Comparison of ENCODE assay signal across 21 cellular contexts in the genomic region with DNA sequence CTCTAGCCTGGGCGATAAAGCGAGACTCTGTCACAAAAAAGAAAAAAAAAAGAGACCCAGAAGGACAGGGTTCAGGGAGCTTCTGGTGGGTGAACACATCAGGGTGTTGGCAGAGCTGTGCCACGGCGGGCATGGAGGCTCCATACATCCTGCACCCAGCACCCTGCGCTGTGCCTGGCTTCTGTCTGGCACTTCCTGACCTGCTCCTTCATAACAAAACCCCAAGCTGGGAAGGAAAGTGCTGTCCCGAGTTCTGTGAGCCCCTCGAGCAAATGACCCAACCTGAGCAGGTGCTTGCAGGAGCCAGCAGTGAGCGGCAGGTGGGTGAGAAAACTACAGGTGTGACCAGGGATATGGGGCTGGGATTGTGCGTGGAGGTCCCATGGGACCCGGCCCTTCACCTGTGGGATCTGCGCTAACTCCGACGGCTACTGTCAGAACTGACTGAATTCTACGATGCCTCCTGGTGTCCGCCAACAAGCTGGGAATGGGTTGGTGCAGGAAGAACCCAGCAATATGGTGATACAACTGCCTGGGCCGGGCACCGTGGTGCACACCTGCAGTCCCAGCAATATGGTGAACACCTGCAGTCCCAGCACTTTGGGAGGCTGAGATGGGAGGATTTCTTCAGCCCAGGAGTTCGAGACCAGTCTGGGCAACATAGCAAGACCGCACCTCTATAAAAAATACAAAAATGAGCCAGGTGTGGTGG.
"Had no signal": no experiment of that assay in that cellular context is flagged by ENCODE, and none has a peak within 500 bp of the region (broad histone marks: within the 10 kb centered on the region; RNA-seq: fewer than 3 reads in every experiment).

No MANE protein-coding gene starts in this region.

- H3K9me3 ChIP-seq: heart left ventricle, tibial artery had no signal

- H3K27me3 ChIP-seq: heart left ventricle, tibial artery had no signal

- H3K4me1 ChIP-seq: heart left ventricle, tibial artery had no signal

- DNase-seq: activated CD4-positive, CD25-positive, alpha-beta regulatory T cell treated with anti-CD3 and anti-CD28 coated beads, Interleukin-2, amount 50 U/mL, for 72 hours; activated CD8-positive, alpha-beta memory T cell treated with anti-CD3 and anti-CD28 coated beads, Interleukin-2, amount 50 U/mL, for 48 hours; activated naive CD4-positive, alpha-beta T cell; activated naive CD8-positive, alpha-beta T cell treated with anti-CD3 and anti-CD28 coated beads, Interleukin-2, amount 10 ng/mL, durations not matched to agents 7 days and 5 days; activated T-cell treated with anti-CD3 and anti-CD28 coated beads, Interleukin-2, amount 50 U/mL, for 4 hours; amniotic stem cell; islet precursor cell; naive thymus-derived CD4-positive, alpha-beta T cell; retina; stimulated activated CD4-positive, alpha-beta T cell treated with anti-CD3 and anti-CD28 coated beads, Interleukin-4, amount 100 ng/mL, for 24 hours; SW 1271 had no signal

- H3K4me1 Mint-ChIP-seq: activated naive CD8-positive, alpha-beta T cell treated with anti-CD3 and anti-CD28 coated beads, Interleukin-2, amount 10 ng/mL, durations not matched to agents 7 days and 5 days; naive thymus-derived CD4-positive, alpha-beta T cell had no signal

- H3K27me3 Mint-ChIP-seq: activated naive CD8-positive, alpha-beta T cell treated with anti-CD3 and anti-CD28 coated beads, Interleukin-2, amount 10 ng/mL, durations not matched to agents 7 days and 5 days; naive thymus-derived CD4-positive, alpha-beta T cell; progenitor cell of endocrine pancreas; stimulated activated naive CD8-positive, alpha-beta T cell treated with anti-CD3 and anti-CD28 coated beads, Interleukin-15, Interleukin-2, amounts not matched to agents 100 ng/mL and 50 ng/mL, for 24 hours had no signal

- H3K9me3 Mint-ChIP-seq: activated naive CD8-positive, alpha-beta T cell treated with anti-CD3 and anti-CD28 coated beads, Interleukin-2, amount 10 ng/mL, durations not matched to agents 7 days and 5 days; activated T-cell treated with anti-CD3 and anti-CD28 coated beads, Interleukin-2, amount 50 U/mL, for 4 hours; activated T-helper 2 cell treated with anti-CD3 and anti-CD28 coated beads, Interferon-gamma antibody, Interleukin-2, Interleukin-4, amounts not matched to agents 10 μg/mL and 5 μg/mL and 100 μg/mL, durations not matched to agents 14 hours and 24 hours and 36 hours; neural crest cell; stimulated activated naive CD8-positive, alpha-beta T cell treated with anti-CD3 and anti-CD28 coated beads, Interleukin-15, Interleukin-2, amounts not matched to agents 100 ng/mL and 50 ng/mL, for 24 hours had no signal

- H3K4me3 ChIP-seq: coronary artery, heart left ventricle, tibial artery had no signal

- H3K4me3 Mint-ChIP-seq: activated naive CD8-positive, alpha-beta T cell treated with anti-CD3 and anti-CD28 coated beads, Interleukin-2, amount 10 ng/mL, durations not matched to agents 7 days and 5 days; activated T-cell treated with anti-CD3 and anti-CD28 coated beads, Interleukin-2, amount 50 U/mL, for 4 hours; naive thymus-derived CD4-positive, alpha-beta T cell; stimulated activated naive CD8-positive, alpha-beta T cell treated with anti-CD3 and anti-CD28 coated beads, Interleukin-15, Interleukin-2, amounts not matched to agents 100 ng/mL and 50 ng/mL, for 24 hours had no signal

- H3K27ac ChIP-seq: coronary artery, epithelial cell of prostate, heart left ventricle, tibial artery, VCaP had no signal

- ATAC-seq: activated T-cell treated with anti-CD3 and anti-CD28 coated beads, Interleukin-2, amount 50 U/mL, for 4 hours; left colon; naive thymus-derived CD4-positive, alpha-beta T cell had no signal

- H3K27ac Mint-ChIP-seq: activated naive CD8-positive, alpha-beta T cell treated with anti-CD3 and anti-CD28 coated beads, Interleukin-2, amount 10 ng/mL, durations not matched to agents 7 days and 5 days; activated T-helper 2 cell treated with anti-CD3 and anti-CD28 coated beads, Interferon-gamma antibody, Interleukin-2, Interleukin-4, amounts not matched to agents 10 μg/mL and 5 μg/mL and 100 μg/mL, durations not matched to agents 14 hours and 24 hours and 36 hours; progenitor cell of endocrine pancreas; stimulated activated naive CD8-positive, alpha-beta T cell treated with anti-CD3 and anti-CD28 coated beads, Interleukin-15, Interleukin-2, amounts not matched to agents 100 ng/mL and 50 ng/mL, for 24 hours had no signal
